28 cellular contexts compared by ENCODE assay signal in the genomic region with DNA sequence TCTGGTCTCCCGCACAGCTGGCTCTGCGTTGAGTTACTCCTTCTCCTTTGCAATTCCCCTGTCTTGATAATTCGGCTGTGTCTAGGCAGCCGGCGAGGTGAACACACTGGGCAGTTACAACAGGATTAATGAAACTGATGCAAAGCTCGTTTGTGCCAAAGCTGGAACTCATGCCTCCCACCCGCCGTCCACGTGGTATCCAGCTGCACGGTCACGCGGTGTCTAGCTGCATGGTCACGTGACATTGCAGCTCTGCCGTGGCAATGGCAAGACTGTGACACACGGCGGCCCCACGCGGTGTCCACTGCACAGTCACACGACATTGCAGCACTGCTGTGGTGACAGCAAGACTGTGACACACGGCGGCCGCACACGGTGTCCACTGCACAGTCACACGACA.
"Had no signal": no experiment of that assay in that cellular context is flagged by ENCODE, and none has a peak within 500 bp of the region (broad histone marks: within the 10 kb centered on the region; RNA-seq: fewer than 3 reads in every experiment).

No MANE protein-coding gene starts in this region.

- H3K4me3 ChIP-seq: coronary artery, dorsolateral prefrontal cortex had no signal

- DNase-seq: activated B cell treated with CpG ODN at 0.5 μM for 24 hours; activated CD4-positive, alpha-beta T cell treated with anti-CD3 and anti-CD28 coated beads for 48 hours; activated CD4-positive, alpha-beta T cell treated with anti-CD3 and anti-CD28 coated beads, Interleukin-2, amount 50 U/mL, for 1 hour; activated CD4-positive, alpha-beta T cell treated with anti-CD3 and anti-CD28 coated beads, Interleukin-2, amount 50 U/mL, for 48 hours; activated CD8-positive, alpha-beta memory T cell treated with anti-CD3 and anti-CD28 coated beads for 24 hours; activated CD8-positive, alpha-beta T cell treated with anti-CD3 and anti-CD28 coated beads for 36 hours; activated effector memory CD4-positive, alpha-beta T cell treated with Interleukin-2 at 50 U/mL for 16 hours; activated gamma-delta T cell treated with Interleukin-2 at 50 U/mL for 16 hours; activated naive CD4-positive, alpha-beta T cell treated with anti-CD3 and anti-CD28 coated beads, Interleukin-2, amount 50 U/mL, for 16 hours; activated naive CD4-positive, alpha-beta T cell treated with Interleukin-2 at 50 U/mL for 16 hours; activated T-cell treated with anti-CD3 and anti-CD28 coated beads, Interleukin-2, amount 50 U/mL, for 4 hours; anterior cingulate cortex; brain microvascular endothelial cell; effector memory CD4-positive, alpha-beta T cell; endodermal cell; foreskin fibroblast; T-helper 1 cell; T-helper 17 cell; T1000; WERI-Rb-1 had no signal

- H3K27ac ChIP-seq: brain microvascular endothelial cell, coronary artery, dorsolateral prefrontal cortex, WERI-Rb-1 had no signal

- ATAC-seq: activated CD4-positive, CD25-positive, alpha-beta regulatory T cell treated with anti-CD3 and anti-CD28 coated beads, Interleukin-2, amount 50 U/mL, for 24 hours; activated CD8-positive, alpha-beta T cell treated with anti-CD3 and anti-CD28 coated beads for 36 hours; activated T-cell treated with anti-CD3 and anti-CD28 coated beads, Interleukin-2, amount 50 U/mL, for 4 hours; activated T-helper 17 cell treated with anti-CD3 and anti-CD28 coated beads, Interleukin-2, amount 50 U/mL, for 72 hours; esophagus mucosa; T-helper 17 cell had no signal

- H3K27me3 ChIP-seq: brain microvascular endothelial cell, dorsolateral prefrontal cortex had no signal

- H3K36me3 ChIP-seq: brain microvascular endothelial cell, WERI-Rb-1 had no signal

- FAIRE-seq: astrocyte, bronchial epithelial cell, frontal cortex had no signal
